26 cellular contexts compared by ENCODE assay signal in the genomic region with DNA sequence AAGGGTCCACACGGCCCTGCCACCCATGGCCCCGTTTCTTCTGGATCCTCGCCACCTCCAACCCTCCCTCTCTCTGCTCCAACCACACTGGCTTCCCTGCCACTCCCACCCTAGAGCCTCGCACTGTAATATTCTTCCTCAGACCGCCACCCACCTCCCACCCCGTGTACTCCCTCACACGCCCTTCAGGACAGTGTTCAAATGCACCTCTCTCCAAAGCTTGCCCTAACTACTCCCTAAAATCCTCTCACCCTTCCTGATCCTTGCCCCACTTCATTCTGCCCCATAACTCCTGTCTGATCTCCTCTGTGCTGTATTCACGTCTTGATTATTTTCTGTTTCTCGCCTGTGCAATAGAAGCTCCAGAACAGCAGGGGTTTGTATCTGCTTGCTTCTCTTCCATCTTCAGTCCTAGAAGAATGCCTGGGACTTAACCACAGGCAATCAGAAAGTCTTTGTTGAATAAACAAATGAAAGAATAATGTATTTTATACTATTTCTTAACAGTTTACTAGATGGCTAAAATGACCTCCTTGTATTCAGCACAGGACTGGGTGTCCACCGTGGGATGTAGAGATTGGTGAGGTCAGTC. TPM values are rescaled to one million over a fixed set of nuclear protein-coding genes. Genes with fewer than 3 reads are reported as not detected.
DNase-seq lines count a peak whose midpoint lies in the region; ATAC-seq and TF ChIP-seq lines count a peak whose summit lies in the region.
"Had no signal": no experiment of that assay in that cellular context is flagged by ENCODE, and none has a peak within 500 bp of the region (broad histone marks: within the 10 kb centered on the region; RNA-seq: fewer than 3 reads in every experiment).

No MANE protein-coding gene starts in this region.

- intact Hi-C loops in lower leg skin (cut with DNase I; ENCODE audit: low total_unique reads): no loop called here

- no peaks in the 10 kb centered on the region for H3K9me2 ChIP-seq in neural cell (ENCODE audit: insufficient read depth, low read length)

- H3K36me3 ChIP-seq in neural cell (ENCODE audit: insufficient read depth, low read length): no peaks in the 10 kb centered on the region
- H3K36me3 ChIP-seq: pancreas, SJSA1, transverse colon had no signal

- TF ChIP-seq EP300 in neural cell (conservative IDR thresholded peaks at IDR 0.05; ENCODE audit: poor library complexity, severe bottlenecking): no peak

- no peak overlapping the region for H3K9ac ChIP-seq in neural cell (ENCODE audit: low read length)

- H3K27me3 ChIP-seq in neural cell (ENCODE audit: insufficient read depth, low read depth, low read length): no peaks in the 10 kb centered on the region
- H3K27me3 ChIP-seq: foreskin keratinocyte, pancreas, transverse colon had no signal

- H3K4me3 ChIP-seq in coronary artery (peak overlapping the region; percentile 34), neural cell (ENCODE audit: low read length) (no peak overlapping the region), lower leg skin (ENCODE audit: low read depth, poor library complexity, severe bottlenecking) (no peak overlapping the region)
- H3K4me3 ChIP-seq: pancreas, SJSA1, transverse colon had no signal

- no peak for DNase-seq in stimulated activated naive CD8-positive, alpha-beta T cell treated with anti-CD3 and anti-CD28 coated beads, Interleukin-15, amount 100 ng/mL, for 72 hours
- no peak for DNase-seq in stimulated activated naive CD8-positive, alpha-beta T cell treated with anti-CD3 and anti-CD28 coated beads, Interleukin-15, Interleukin-2, amounts not matched to agents 100 U/mL and 50 U/mL, for 24 hours
- DNase-seq in coronary artery (ENCODE audit: low spot score) (no peak), lower leg skin (ENCODE audit: low spot score in 2 of 2) (no peak), DMS79 (lab: John Stamatoyannopoulos, UW) (no peak)
- DNase-seq: ACHN; activated CD4-positive, alpha-beta memory T cell treated with anti-CD3 and anti-CD28 coated beads, Interleukin-2, amount 10 ng/mL, durations not matched to agents 7 days and 5 days; activated naive CD8-positive, alpha-beta T cell treated with anti-CD3 and anti-CD28 coated beads, Interleukin-2, amount 10 ng/mL, durations not matched to agents 7 days and 5 days; DND-41; GOT3; MV-4-11; NCI-H1694; NCI-H510A treated with DMSO at 0.1 percent for 48 hours; nephron progenitor cell; NK-92 treated with Interleukin-12 subunit alpha and Interleukin-12 subunit beta, amount 100 ng/mL, for 24 hours; pancreas; T-helper 1 cell; transverse colon had no signal

- H3K9me3 ChIP-seq in neural cell (ENCODE audit: low read length): no peaks in the 10 kb centered on the region
- H3K9me3 ChIP-seq: pancreas, SJSA1, transverse colon had no signal

- no peak for TF ChIP-seq POLR2A in lower leg skin (IDR thresholded peaks at IDR 0.05)

- TF ChIP-seq CTCF in coronary artery (IDR thresholded peaks at IDR 0.05): no peak
- no peak for TF ChIP-seq CTCF in neural cell (IDR thresholded peaks at IDR 0.05; ENCODE audit: poor library complexity, severe bottlenecking)
- no peak for TF ChIP-seq CTCF in lower leg skin (IDR thresholded peaks at IDR 0.05)

- no peak overlapping the region for H2AFZ ChIP-seq in neural cell (ENCODE audit: low read depth, low read length)

- H3K4me2 ChIP-seq in neural cell (ENCODE audit: low read length): no peak overlapping the region

- no peaks in the 10 kb centered on the region for H3K27me3 Mint-ChIP-seq in stimulated activated naive CD8-positive, alpha-beta T cell treated with anti-CD3 and anti-CD28 coated beads, Interleukin-15, amount 100 ng/mL, for 72 hours
- H3K27me3 Mint-ChIP-seq: activated CD4-positive, alpha-beta memory T cell treated with anti-CD3 and anti-CD28 coated beads, Interleukin-2, amount 10 ng/mL, durations not matched to agents 7 days and 5 days; activated naive CD8-positive, alpha-beta T cell treated with anti-CD3 and anti-CD28 coated beads, Interleukin-2, amount 10 ng/mL, durations not matched to agents 7 days and 5 days had no signal

- WGBS in lower leg skin, 2 donors: 82 to 87% methylated on average over 10 of the region's 10 CpGs

- no peaks in the 10 kb centered on the region for H3F3A ChIP-seq in neural cell (ENCODE audit: insufficient read depth, low read length, poor library complexity, severe bottlenecking)

- H3K27ac ChIP-seq in coronary artery (no peak overlapping the region), neural cell (ENCODE audit: low read length) (peak overlapping the region; percentile 70)
- H3K27ac ChIP-seq: foreskin keratinocyte, pancreas, SJSA1 had no signal

- no peaks in the 10 kb centered on the region for H4K20me1 ChIP-seq in neural cell (ENCODE audit: insufficient read depth)

- no peak overlapping the region for H3K27ac Mint-ChIP-seq in stimulated activated naive CD8-positive, alpha-beta T cell treated with anti-CD3 and anti-CD28 coated beads, Interleukin-15, amount 100 ng/mL, for 72 hours
- H3K27ac Mint-ChIP-seq: activated CD4-positive, alpha-beta memory T cell treated with anti-CD3 and anti-CD28 coated beads, Interleukin-2, amount 10 ng/mL, durations not matched to agents 7 days and 5 days; activated naive CD8-positive, alpha-beta T cell treated with anti-CD3 and anti-CD28 coated beads, Interleukin-2, amount 10 ng/mL, durations not matched to agents 7 days and 5 days; nephron progenitor cell; stimulated activated naive CD8-positive, alpha-beta T cell treated with anti-CD3 and anti-CD28 coated beads, Interleukin-15, Interleukin-2, amounts not matched to agents 100 ng/mL and 50 ng/mL, for 24 hours had no signal

- no peaks in the 10 kb centered on the region for H3K79me2 ChIP-seq in neural cell (replicated peaks; ENCODE audit: insufficient read depth, low read length)

- H3K9me3 Mint-ChIP-seq in stimulated activated naive CD8-positive, alpha-beta T cell treated with anti-CD3 and anti-CD28 coated beads, Interleukin-15, amount 100 ng/mL, for 72 hours: no peaks in the 10 kb centered on the region
- H3K9me3 Mint-ChIP-seq: activated CD4-positive, alpha-beta memory T cell treated with anti-CD3 and anti-CD28 coated beads, Interleukin-2, amount 10 ng/mL, durations not matched to agents 7 days and 5 days; activated naive CD8-positive, alpha-beta T cell treated with anti-CD3 and anti-CD28 coated beads, Interleukin-2, amount 10 ng/mL, durations not matched to agents 7 days and 5 days; nephron progenitor cell; stimulated activated naive CD8-positive, alpha-beta T cell treated with anti-CD3 and anti-CD28 coated beads, Interleukin-15, Interleukin-2, amounts not matched to agents 100 ng/mL and 50 ng/mL, for 24 hours had no signal

- H3K4me3 Mint-ChIP-seq in stimulated activated naive CD8-positive, alpha-beta T cell treated with anti-CD3 and anti-CD28 coated beads, Interleukin-15, amount 100 ng/mL, for 72 hours: no peak overlapping the region
- H3K4me3 Mint-ChIP-seq: activated CD4-positive, alpha-beta memory T cell treated with anti-CD3 and anti-CD28 coated beads, Interleukin-2, amount 10 ng/mL, durations not matched to agents 7 days and 5 days; activated naive CD8-positive, alpha-beta T cell treated with anti-CD3 and anti-CD28 coated beads, Interleukin-2, amount 10 ng/mL, durations not matched to agents 7 days and 5 days; nephron progenitor cell; stimulated activated naive CD8-positive, alpha-beta T cell treated with anti-CD3 and anti-CD28 coated beads, Interleukin-15, Interleukin-2, amounts not matched to agents 100 ng/mL and 50 ng/mL, for 24 hours had no signal

- no peak for TF ChIP-seq RAD21 in neural cell (conservative IDR thresholded peaks at IDR 0.05)

- no peaks in the 10 kb centered on the region for H3K4me1 Mint-ChIP-seq in stimulated activated naive CD8-positive, alpha-beta T cell treated with anti-CD3 and anti-CD28 coated beads, Interleukin-15, amount 100 ng/mL, for 72 hours
- H3K4me1 Mint-ChIP-seq: activated CD4-positive, alpha-beta memory T cell treated with anti-CD3 and anti-CD28 coated beads, Interleukin-2, amount 10 ng/mL, durations not matched to agents 7 days and 5 days; activated naive CD8-positive, alpha-beta T cell treated with anti-CD3 and anti-CD28 coated beads, Interleukin-2, amount 10 ng/mL, durations not matched to agents 7 days and 5 days had no signal

- ATAC-seq in stimulated activated naive CD8-positive, alpha-beta T cell treated with anti-CD3 and anti-CD28 coated beads, Interleukin-15, amount 100 ng/mL, for 72 hours: peak; percentile 33
- ATAC-seq in stimulated activated naive CD8-positive, alpha-beta T cell treated with anti-CD3 and anti-CD28 coated beads, Interleukin-15, Interleukin-2, amounts not matched to agents 100 U/mL and 50 U/mL, for 24 hours: no peak
- ATAC-seq in GM21447 (IDR thresholded peaks at IDR 0.05; ENCODE audit: unreplicated experiment): no peak
- ATAC-seq in HG02840 (IDR thresholded peaks at IDR 0.05; ENCODE audit: low FRiP score, unreplicated experiment): no peak
- ATAC-seq: activated CD4-positive, CD25-positive, alpha-beta regulatory T cell treated with anti-CD3 and anti-CD28 coated beads, Interleukin-2, amount 50 U/mL, for 24 hours; Panc1 had no signal

TF ChIP-seq in neural cell, 6 proteins besides CTCF, POLR2A, EP300 and RAD21 (continues in another document):
- TF ChIP-seq MXI1 (conservative IDR thresholded peaks at IDR 0.05; ENCODE audit: poor library complexity, severe bottlenecking) (no peak), POLR2AphosphoS5 (IDR thresholded peaks at IDR 0.05) (no peak)

RNA-seq across cellular contexts. Expression of gene EPB41L3, which starts 25.5 kb away (rescaled TPM):
- polyA plus RNA-seq in neural cell: 19.0 and 19.6 TPM in 2 replicates
- polyA minus RNA-seq in neural cell: 28.0 and 31.0 TPM in 2 replicates
- 10 to 100 TPM; 21.2 to 39.5 (median 28.3) TPM for total RNA-seq in lower leg skin
